ENCODE assay signal across 1 cellular context in genomic region chr6:168024951-168025510, GRCh38.
TF ChIP-seq lines count a peak whose summit lies in the region.

No MANE protein-coding gene starts in this region.

TF ChIP-seq in IMR-90, 13 proteins besides CTCF, POLR2A, EP300 and RAD21 (continued from another document):
- no peak for TF ChIP-seq ELK1 (IDR thresholded peaks at IDR 0.05; ENCODE audit: borderline replicate concordance, low read depth, low read length)
- TF ChIP-seq USF2 (IDR thresholded peaks at IDR 0.05; ENCODE audit: low read depth, low read length) = no peak
